In the genomic region with DNA sequence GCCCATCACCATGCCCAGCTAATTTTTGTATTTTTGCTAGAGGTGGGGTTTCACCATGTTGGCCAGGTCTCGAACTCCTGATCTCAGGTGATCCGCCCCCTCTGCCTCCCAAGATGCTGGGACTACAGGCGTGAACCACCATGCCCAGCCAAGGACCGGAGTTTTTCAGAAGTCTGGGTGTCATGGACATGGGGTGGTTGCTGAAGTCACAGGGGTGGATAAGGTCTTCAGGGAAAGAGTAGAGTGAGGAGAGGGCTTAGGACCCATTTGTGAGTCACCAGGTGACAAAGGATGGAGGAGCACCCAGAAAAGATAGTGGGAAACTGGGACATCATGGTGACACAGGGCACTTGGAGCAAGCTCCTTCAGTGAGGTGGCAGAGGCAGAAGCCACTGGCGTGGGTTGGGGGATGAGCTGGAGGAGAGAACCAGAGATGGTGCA, we compare ENCODE assay signal across 13 cellular contexts. TPM values are rescaled to one million over a fixed set of nuclear protein-coding genes. Genes with fewer than 3 reads are reported as not detected.
DNase-seq lines count a peak whose midpoint lies in the region; ATAC-seq and TF ChIP-seq lines count a peak whose summit lies in the region.
"Had no signal": no experiment of that assay in that cellular context is flagged by ENCODE, and none has a peak within 500 bp of the region (broad histone marks: within the 10 kb centered on the region; RNA-seq: fewer than 3 reads in every experiment).

No MANE protein-coding gene starts in this region.

- H3K27me3 Mint-ChIP-seq in activated T-helper 1 cell treated with anti-CD3 and anti-CD28 coated beads, Interleukin-12 subunit alpha, Interleukin-12 subunit beta, Interleukin-2, Interleukin-4 antibody, amounts not matched to agents 30 ng/mL and 10 ng/mL and 1 ng/mL, durations not matched to agents 14 hours and 24 hours and 36 hours (ENCODE audit: insufficient read depth), result peaks cover 6% of the 10 kb centered on the region
- H3K27me3 Mint-ChIP-seq: activated CD4-positive, alpha-beta T cell treated with anti-CD3 and anti-CD28 coated beads, Interleukin-2, amount 10 ng/mL, durations not matched to agents 24 days and 14 days had no signal

- TF ChIP-seq POLR2A in suprapubic skin (IDR thresholded peaks at IDR 0.05), result no peak

- no peak for TF ChIP-seq EP300 in suprapubic skin (IDR thresholded peaks at IDR 0.05)

- intact Hi-C loops in activated T-helper 1 cell treated with anti-CD3 and anti-CD28 coated beads, Interleukin-12 subunit alpha, Interleukin-12 subunit beta, Interleukin-2, Interleukin-4 antibody, amounts not matched to agents 30 ng/mL and 10 ng/mL and 1 ng/mL, durations not matched to agents 14 hours and 24 hours and 36 hours (cut with micrococcal nuclease), result no loop called here
- intact Hi-C loops in ascending aorta (cut with DNase I), result no loop called here

- no peaks in the 10 kb centered on the region for H3K4me1 Mint-ChIP-seq in activated T-helper 1 cell treated with anti-CD3 and anti-CD28 coated beads, Interleukin-12 subunit alpha, Interleukin-12 subunit beta, Interleukin-2, Interleukin-4 antibody, amounts not matched to agents 30 ng/mL and 10 ng/mL and 1 ng/mL, durations not matched to agents 14 hours and 24 hours and 36 hours (ENCODE audit: low read depth)

- no peak for TF ChIP-seq CTCF in suprapubic skin (IDR thresholded peaks at IDR 0.05)
- no peak for TF ChIP-seq CTCF in ascending aorta (IDR thresholded peaks at IDR 0.05)

- H3K36me3 ChIP-seq in suprapubic skin (no peaks in the 10 kb centered on the region), ascending aorta (no peaks in the 10 kb centered on the region)

- no peaks in the 10 kb centered on the region for H3K9me3 Mint-ChIP-seq in activated T-helper 1 cell treated with anti-CD3 and anti-CD28 coated beads, Interleukin-12 subunit alpha, Interleukin-12 subunit beta, Interleukin-2, Interleukin-4 antibody, amounts not matched to agents 30 ng/mL and 10 ng/mL and 1 ng/mL, durations not matched to agents 14 hours and 24 hours and 36 hours
- H3K9me3 Mint-ChIP-seq: activated CD4-positive, alpha-beta T cell treated with anti-CD3 and anti-CD28 coated beads, Interleukin-2, amount 10 ng/mL, durations not matched to agents 24 days and 14 days had no signal

- H3K27me3 ChIP-seq in suprapubic skin (peaks cover 64% of the 10 kb centered on the region), ascending aorta (peaks cover 14% of the 10 kb centered on the region)

- no peak overlapping the region for H3K4me3 ChIP-seq in suprapubic skin
- no peak overlapping the region for H3K4me3 ChIP-seq in ascending aorta
- H3K4me3 ChIP-seq: PC-9, SK-N-MC had no signal

- H3K4me1 ChIP-seq in suprapubic skin, result peaks cover 19% of the 10 kb centered on the region
- H3K4me1 ChIP-seq in ascending aorta, result peaks cover 9 to 10% of the 10 kb centered on the region in 2 donors

- WGBS in suprapubic skin, result 93% methylated on average over 5 of the region's 5 CpGs

- H3K36me3 Mint-ChIP-seq in activated T-helper 1 cell treated with anti-CD3 and anti-CD28 coated beads, Interleukin-12 subunit alpha, Interleukin-12 subunit beta, Interleukin-2, Interleukin-4 antibody, amounts not matched to agents 30 ng/mL and 10 ng/mL and 1 ng/mL, durations not matched to agents 14 hours and 24 hours and 36 hours (ENCODE audit: low read depth), result no peaks in the 10 kb centered on the region

- H3K9me3 ChIP-seq in suprapubic skin, result no peaks in the 10 kb centered on the region
- H3K9me3 ChIP-seq in ascending aorta, result no peaks in the 10 kb centered on the region

- H3K4me3 Mint-ChIP-seq in activated T-helper 1 cell treated with anti-CD3 and anti-CD28 coated beads, Interleukin-12 subunit alpha, Interleukin-12 subunit beta, Interleukin-2, Interleukin-4 antibody, amounts not matched to agents 30 ng/mL and 10 ng/mL and 1 ng/mL, durations not matched to agents 14 hours and 24 hours and 36 hours, result no peak overlapping the region
- H3K4me3 Mint-ChIP-seq: activated CD4-positive, alpha-beta T cell treated with anti-CD3 and anti-CD28 coated beads, Interleukin-2, amount 10 ng/mL, durations not matched to agents 24 days and 14 days had no signal

- ATAC-seq in HG02870 (IDR thresholded peaks at IDR 0.05; ENCODE audit: unreplicated experiment), result no peak

- no peak overlapping the region for H3K27ac Mint-ChIP-seq in activated T-helper 1 cell treated with anti-CD3 and anti-CD28 coated beads, Interleukin-12 subunit alpha, Interleukin-12 subunit beta, Interleukin-2, Interleukin-4 antibody, amounts not matched to agents 30 ng/mL and 10 ng/mL and 1 ng/mL, durations not matched to agents 14 hours and 24 hours and 36 hours
- H3K27ac Mint-ChIP-seq: activated CD4-positive, alpha-beta T cell treated with anti-CD3 and anti-CD28 coated beads, Interleukin-2, amount 10 ng/mL, durations not matched to agents 24 days and 14 days had no signal

- no peak overlapping the region for H3K27ac ChIP-seq in suprapubic skin
- H3K27ac ChIP-seq in ascending aorta, result no peak overlapping the region
- H3K27ac ChIP-seq: PC-9, SK-N-MC had no signal

- peak; percentile 53 for DNase-seq in activated CD8-positive, alpha-beta memory T cell treated with anti-CD3 and anti-CD28 coated beads for 24 hours
- DNase-seq in activated CD8-positive, alpha-beta memory T cell treated with anti-CD3 and anti-CD28 coated beads, Interleukin-2, amount 50 U/mL, for 4 hours, result no peak
- DNase-seq in activated T-helper 1 cell treated with anti-CD3 and anti-CD28 coated beads, Interleukin-12 subunit alpha, Interleukin-12 subunit beta, Interleukin-2, Interleukin-4 antibody, amounts not matched to agents 30 ng/mL and 10 ng/mL and 1 ng/mL, durations not matched to agents 14 hours and 24 hours and 36 hours (ENCODE audit: low spot score), result peak; percentile 1
- DNase-seq in middle frontal gyrus (ENCODE audit: extremely low spot score, low spot score), result peak; percentile 1
- DNase-seq in suprapubic skin (ENCODE audit: low spot score in 2 of 2), result peak; percentile 52 to 75
- no peak for DNase-seq in SK-N-DZ (ENCODE audit: low spot score)
- DNase-seq in ascending aorta (ENCODE audit: low spot score in 2 of 2), result no peak
- DNase-seq: activated CD4-positive, alpha-beta T cell treated with anti-CD3 and anti-CD28 coated beads, Interleukin-2, amount 10 ng/mL, durations not matched to agents 24 days and 14 days; activated T-cell treated with anti-CD3 and anti-CD28 coated beads, Interleukin-2, amount 50 U/mL, for 1 hour; C1 segment of cervical spinal cord had no signal

RNA-seq across cellular contexts. Expression of a gene that starts 2.8 kb away (rescaled TPM):
- not detected in 2 replicates for total RNA-seq in activated T-helper 1 cell treated with anti-CD3 and anti-CD28 coated beads, Interleukin-12 subunit alpha, Interleukin-12 subunit beta, Interleukin-2, Interleukin-4 antibody, amounts not matched to agents 30 ng/mL and 10 ng/mL and 1 ng/mL, durations not matched to agents 14 hours and 24 hours and 36 hours
- total RNA-seq in suprapubic skin (10 to 100 TPM; 32.8 to 61.2 (median 40.4) TPM), ascending aorta (6.3 TPM)
- not detected in 2 replicates for polyA plus RNA-seq in SK-N-DZ (2014; cell fraction: cytosol; rRNA removed)
- polyA plus RNA-seq in SK-N-DZ (2014; cell fraction: nucleus; rRNA removed), result not detected in 2 replicates
- total RNA-seq: activated CD4-positive, alpha-beta T cell treated with anti-CD3 and anti-CD28 coated beads, Interleukin-2, amount 10 ng/mL, durations not matched to agents 24 days and 14 days had no signal

RNA-seq across cellular contexts. Expression of a gene that starts 19.7 kb away (rescaled TPM):
- total RNA-seq in activated T-helper 1 cell treated with anti-CD3 and anti-CD28 coated beads, Interleukin-12 subunit alpha, Interleukin-12 subunit beta, Interleukin-2, Interleukin-4 antibody, amounts not matched to agents 30 ng/mL and 10 ng/mL and 1 ng/mL, durations not matched to agents 14 hours and 24 hours and 36 hours, result 0.96 and 1.5 TPM in 2 replicates
- total RNA-seq in suprapubic skin (1 to 10 TPM in 3 of 4 donors, under 1 TPM in 1; 0.26 to 4.0 (median 2.6) TPM), ascending aorta (50.9 TPM)
- not detected in 2 replicates for polyA plus RNA-seq in SK-N-DZ (2014; cell fraction: cytosol; rRNA removed)
- 0.02 TPM in 2 replicates for polyA plus RNA-seq in SK-N-DZ (2014; cell fraction: nucleus; rRNA removed)

Comparison
In these comparisons a context has a peak if more than half of its experiments do, and no peak if none do; other contexts are left out.
1. DNase-seq: peak in activated CD8-positive, alpha-beta memory T cell treated with anti-CD3 and anti-CD28 coated beads for 24 hours (single experiment), activated T-helper 1 cell treated with anti-CD3 and anti-CD28 coated beads, Interleukin-12 subunit alpha, Interleukin-12 subunit beta, Interleukin-2, Interleukin-4 antibody, amounts not matched to agents 30 ng/mL and 10 ng/mL and 1 ng/mL, durations not matched to agents 14 hours and 24 hours and 36 hours (single experiment), middle frontal gyrus (single experiment) and suprapubic skin (2 of 2); none in activated CD8-positive, alpha-beta memory T cell treated with anti-CD3 and anti-CD28 coated beads, Interleukin-2, amount 50 U/mL, for 4 hours (single experiment), SK-N-DZ (single experiment) and ascending aorta (0 of 2).
2. RNA of a gene that starts 19.7 kb away (total RNA-seq): 50.9 TPM in ascending aorta (single experiment); 0.26 to 4.0 TPM in suprapubic skin and 0.96 to 1.5 TPM in activated T-helper 1 cell treated with anti-CD3 and anti-CD28 coated beads, Interleukin-12 subunit alpha, Interleukin-12 subunit beta, Interleukin-2, Interleukin-4 antibody, amounts not matched to agents 30 ng/mL and 10 ng/mL and 1 ng/mL, durations not matched to agents 14 hours and 24 hours and 36 hours; every median in the first group is over 10 times any median in the second.